9 cellular contexts compared by ENCODE assay signal in the genomic region with DNA sequence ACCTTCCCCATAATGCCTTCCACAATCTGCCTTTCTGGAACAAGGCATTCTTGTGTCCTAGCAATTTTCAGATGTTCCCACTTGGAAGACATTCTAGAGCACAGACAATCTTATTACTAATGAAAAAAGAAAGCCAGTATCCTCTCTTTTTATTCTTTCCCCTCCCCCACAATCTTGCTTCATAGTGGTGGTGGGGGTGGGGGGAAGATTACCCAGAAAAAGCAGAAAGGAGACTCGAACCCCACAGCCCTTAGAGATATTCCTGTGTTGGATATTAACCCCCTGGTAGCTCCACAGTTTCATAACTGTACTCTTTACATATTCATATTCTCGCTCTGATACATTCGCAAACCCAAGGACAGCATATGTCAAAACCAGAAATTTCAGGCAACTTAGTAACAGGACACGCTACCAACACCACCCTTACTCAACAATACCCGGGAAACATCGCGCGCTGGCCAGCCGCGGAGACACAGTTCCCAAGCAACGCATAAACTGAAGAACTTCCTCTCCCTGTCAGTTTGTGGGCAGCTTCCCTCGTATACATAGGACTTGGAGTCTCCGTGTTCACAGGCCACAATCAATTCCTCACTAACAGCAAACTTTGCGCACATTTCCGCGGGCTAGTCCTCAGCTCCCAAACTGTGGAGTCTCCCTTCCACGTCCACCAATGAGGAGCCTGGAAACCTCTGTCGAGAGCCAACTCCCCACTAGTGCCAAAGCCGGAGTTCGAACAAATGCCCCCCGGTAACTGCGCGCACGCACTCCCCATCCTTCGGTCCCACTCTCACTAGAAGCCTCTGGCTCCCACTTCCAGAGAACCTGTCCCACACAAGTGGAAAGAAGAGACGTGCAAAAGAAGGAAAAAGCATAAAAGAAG. TPM values are rescaled to one million over a fixed set of nuclear protein-coding genes. Genes with fewer than 3 reads are reported as not detected.
DNase-seq lines count a peak whose midpoint lies in the region; FAIRE-seq and TF ChIP-seq lines count a peak whose summit lies in the region.
"Had no signal": no experiment of that assay in that cellular context is flagged by ENCODE, and none has a peak within 500 bp of the region (broad histone marks: within the 10 kb centered on the region; RNA-seq: fewer than 3 reads in every experiment).

No MANE protein-coding gene starts in this region.

- H4K20me1 ChIP-seq in SK-N-SH (ENCODE audit: insufficient read depth): no peaks in the 10 kb centered on the region
- H4K20me1 ChIP-seq in keratinocyte (ENCODE audit: control insufficient read depth, extremely low read depth, insufficient read depth, low read length): no peaks in the 10 kb centered on the region

- H3F3A ChIP-seq in SK-N-SH (replicated peaks; ENCODE audit: insufficient read depth): peaks cover 18% of the 10 kb centered on the region

- no peak for TF ChIP-seq RAD21 in SK-N-SH (IDR thresholded peaks at IDR 0.05; ENCODE audit: low read length)

- TF ChIP-seq CTCF in SK-N-SH (IDR thresholded peaks at IDR 0.05): no peak
- no peak for TF ChIP-seq CTCF in keratinocyte (optimal IDR thresholded peaks at IDR 0.05 in 1 of 3, IDR thresholded peaks at IDR 0.05 in 1 of 3, conservative IDR thresholded peaks at IDR 0.05 in 1 of 3; ENCODE audit: extremely low read depth in 1 of 3, insufficient read depth in 2 of 3, low read length in 3 of 3)

- H3K4me1 ChIP-seq in SK-N-SH (ENCODE audit: control insufficient read depth in 1 of 2, insufficient read depth in 2 of 2, low read depth in 1 of 2, low read length in 1 of 2) (peaks cover 6 to 19% of the 10 kb centered on the region in 2 experiments; a peak in 3 of 4 replicates), keratinocyte (ENCODE audit: control insufficient read depth, extremely low read depth, insufficient read depth, low read length) (peaks cover 7% of the 10 kb centered on the region), small intestine (ENCODE audit: control insufficient read depth in 2 of 2, insufficient read depth in 1 of 2, low read depth in 1 of 2, low read length in 1 of 2) (peaks cover 0 to 6% of the 10 kb centered on the region in 2 donors)

- no peak for FAIRE-seq in HTR-8/SVneo (lab: Jason Lieb, UNC)
- no peak for FAIRE-seq in keratinocyte (lab: Jason Lieb, UNC)
- FAIRE-seq in small intestine (lab: Jason Lieb, UNC): no peak
- FAIRE-seq: endometrium had no signal

- peak overlapping the region; percentile 60 to 75 for H3K4me3 ChIP-seq in SK-N-SH (ENCODE audit: low read depth in 2 of 2, low read length in 1 of 2)
- peak overlapping the region; percentile 75 to 90 (median 90) for H3K4me3 ChIP-seq in keratinocyte (ENCODE audit: control insufficient read depth in 2 of 3, extremely low read depth in 1 of 3, insufficient read depth in 2 of 3, low read depth in 1 of 3, low read length in 3 of 3)
- peak overlapping the region; percentile 50 to 72 for H3K4me3 ChIP-seq in small intestine (ENCODE audit: low read depth in 1 of 2, low read length in 2 of 2)

- dilution Hi-C loops in keratinocyte (cut with MboI; ENCODE audit: extremely low pct_ligation_motif_present, low sequenced_read_pairs): no loop called here

- peak overlapping the region; percentile 98 for H3K4me2 ChIP-seq in SK-N-SH
- H3K4me2 ChIP-seq in keratinocyte (ENCODE audit: control insufficient read depth, extremely low read depth, insufficient read depth, low read depth, low read length): peak overlapping the region; percentile 87

- peaks cover 52% of the 10 kb centered on the region for H3K27me3 ChIP-seq in SK-N-SH (ENCODE audit: insufficient read depth)
- peaks cover 5% of the 10 kb centered on the region for H3K27me3 ChIP-seq in keratinocyte (ENCODE audit: control insufficient read depth, extremely low read depth, insufficient read depth, low read length)
- no peaks in the 10 kb centered on the region for H3K27me3 ChIP-seq in small intestine (ENCODE audit: control insufficient read depth in 2 of 2, insufficient read depth in 2 of 2, low read length in 2 of 2)

- H2AFZ ChIP-seq in SK-N-SH (ENCODE audit: low read depth): peak overlapping the region; percentile 83; the same call in 1 of the 2 replicates
- H2AFZ ChIP-seq in keratinocyte (ENCODE audit: control insufficient read depth, low read length): peak overlapping the region; percentile 94

- no peaks in the 10 kb centered on the region for H3K9me2 ChIP-seq in SK-N-SH

- H3K9me3 ChIP-seq in SK-N-SH: no peaks in the 10 kb centered on the region
- no peaks in the 10 kb centered on the region for H3K9me3 ChIP-seq in keratinocyte (ENCODE audit: control insufficient read depth, low read depth, low read length)
- no peaks in the 10 kb centered on the region for H3K9me3 ChIP-seq in small intestine (ENCODE audit: control insufficient read depth, low read depth)

- H3K9me1 ChIP-seq in keratinocyte (ENCODE audit: control insufficient read depth, extremely low read depth, insufficient read depth, low read length): no peaks in the 10 kb centered on the region

- H3K27ac ChIP-seq in SK-N-SH (ENCODE audit: low read depth in 2 of 2, low read length in 1 of 2) (peak overlapping the region in 1 of 2 experiments; percentile 64; a peak in 1 of 4 replicates), keratinocyte (ENCODE audit: control insufficient read depth, insufficient read depth, low read length) (peak overlapping the region; percentile 94), small intestine (ENCODE audit: low read depth in 1 of 2, low read length in 1 of 2) (peak overlapping the region; percentile 28 to 100)

- H3K79me2 ChIP-seq in SK-N-SH (ENCODE audit: insufficient read depth) (no peaks in the 10 kb centered on the region), keratinocyte (ENCODE audit: control insufficient read depth, insufficient read depth, low read length) (no peaks in the 10 kb centered on the region)

- peak overlapping the region; percentile 74; the same call in 1 of the 2 replicates for H3K9ac ChIP-seq in SK-N-SH
- H3K9ac ChIP-seq in keratinocyte (ENCODE audit: control insufficient read depth, extremely low read depth, insufficient read depth, low read length): peak overlapping the region; percentile 93

- CTCF ChIA-PET in SK-N-SH (lab: Yijun Ruan, JAX): interaction anchor here (2.0 kb wide), 1 partner anchor 258 kb away, joined by 11 read pairs; no protein-coding TSS in a partner anchor

- WGBS in SK-N-SH (ENCODE audit: low lambda C conversion rate): 9% methylated on average over 22 of the region's 26 CpGs
- 1 to 2% (median 1%) methylated on average over 26 of the region's 26 CpGs for WGBS in small intestine, 3 donors

- H3K36me3 ChIP-seq in SK-N-SH (replicated peaks in 1 of 2; ENCODE audit: control insufficient read depth in 1 of 2, insufficient read depth in 2 of 2, low read length in 1 of 2) (no peaks in the 10 kb centered on the region), keratinocyte (ENCODE audit: control insufficient read depth in 2 of 2, extremely low read depth in 1 of 2, insufficient read depth in 2 of 2, low read length in 2 of 2) (no peaks in the 10 kb centered on the region), small intestine (ENCODE audit: control insufficient read depth in 2 of 2, insufficient read depth in 2 of 2, low read length in 2 of 2) (no peaks in the 10 kb centered on the region)

- POLR2A ChIA-PET in SK-N-SH (lab: Yijun Ruan, JAX): no interaction called here

- DNase-seq in NCI-H1436 (lab: John Stamatoyannopoulos, UW): peak; percentile 6
- DNase-seq in NCI-H1436 treated with DMSO at 0.1 percent for 48 hours (lab: John Stamatoyannopoulos, UW): no peak
- DNase-seq in HTR-8/SVneo (ENCODE audit: insufficient read length, low spot score): peak; percentile 49
- DNase-seq in SK-N-SH: peak; percentile 34
- peak; percentile 60 for DNase-seq in cerebellar cortex (ENCODE audit: low spot score)
- no peak for DNase-seq in keratinocyte (ENCODE audit: low read depth, low spot score)
- DNase-seq in small intestine: peak; percentile 66
- no peak for DNase-seq in DMS114 treated with DMSO at 0.1 percent for 48 hours (lab: John Stamatoyannopoulos, UW; ENCODE audit: unreplicated experiment)

- TF ChIP-seq EP300 in SK-N-SH (IDR thresholded peaks at IDR 0.05; ENCODE audit: borderline replicate concordance in 1 of 2, low read depth in 1 of 2, low read length in 1 of 2): no peak

TF ChIP-seq in SK-N-SH, 30 proteins besides CTCF, POLR2A, EP300 and RAD21 (continues in another document):
- no peak for TF ChIP-seq CHD2 (IDR thresholded peaks at IDR 0.05; ENCODE audit: low read length, partially characterized antibody)
- TF ChIP-seq RXRA (IDR thresholded peaks at IDR 0.05; ENCODE audit: borderline replicate concordance, low read depth): no peak
- no peak for TF ChIP-seq SIN3A (IDR thresholded peaks at IDR 0.05; ENCODE audit: borderline replicate concordance, low read depth, low read length)
- no peak for TF ChIP-seq POLR2AphosphoS5 (IDR thresholded peaks at IDR 0.05; ENCODE audit: low read depth, low read length)
- no peak for TF ChIP-seq TEAD4 (IDR thresholded peaks at IDR 0.05; ENCODE audit: borderline replicate concordance, insufficient read depth)
- no peak for TF ChIP-seq FOXM1 (IDR thresholded peaks at IDR 0.05; ENCODE audit: low read depth)
- no peak for TF ChIP-seq FOXJ3 (CRISPR knock-in tag; IDR thresholded peaks at IDR 0.05)
- no peak for TF ChIP-seq GATA2 (CRISPR knock-in tag; IDR thresholded peaks at IDR 0.05)
- TF ChIP-seq GABPA (IDR thresholded peaks at IDR 0.05; ENCODE audit: low read depth): no peak
- TF ChIP-seq MEF2A (IDR thresholded peaks at IDR 0.05; ENCODE audit: borderline replicate concordance, low read depth): no peak

RNA-seq across cellular contexts. Expression of gene NR4A2, which starts 0.7 kb away (rescaled TPM):
- polyA plus RNA-seq in SK-N-SH (2012; rRNA removed): 13.9 and 16.2 TPM in 2 replicates
- 4.2 and 9.1 TPM in 2 replicates for polyA plus RNA-seq in SK-N-SH (2012; cell fraction: cytosol; rRNA removed)
- polyA plus RNA-seq in SK-N-SH (2012; cell fraction: nucleus; rRNA removed): 56.6 and 90.7 TPM in 2 replicates
- 0.15 to 4.5 TPM (median 3.0 TPM) in 3 replicates for polyA plus RNA-seq in keratinocyte
- 1.3 TPM for polyA plus RNA-seq in keratinocyte (2011; ENCODE audit: low read depth)
- polyA plus RNA-seq in keratinocyte (2011; cell fraction: cytosol; rRNA removed): 1.3 and 1.7 TPM in 2 replicates
- polyA plus RNA-seq in keratinocyte (2011; cell fraction: nucleus; rRNA removed): 37.4 and 49.8 TPM in 2 replicates
- 0.24 and 1.8 TPM in 2 replicates for polyA plus RNA-seq in keratinocyte (2012; ENCODE audit: low replicate concordance)
- 0.43 to 10.5 TPM (median 7.9 TPM) in 3 replicates for polyA minus RNA-seq in keratinocyte
- 1.5 TPM for polyA minus RNA-seq in keratinocyte (2011; cell fraction: cytosol; rRNA and poly(A)+ RNA removed)
- 22.5 and 23.8 TPM in 2 replicates for polyA minus RNA-seq in keratinocyte (2011; cell fraction: nucleus; rRNA and poly(A)+ RNA removed)
- 1 to 10 TPM; 1.3 to 5.7 (median 1.6) TPM for polyA plus RNA-seq in small intestine

Comparison
In these comparisons a context has a peak if more than half of its experiments do, and no peak if none do; other contexts are left out.
1. DNase-seq: peak in NCI-H1436 (single experiment), HTR-8/SVneo (single experiment), SK-N-SH (single experiment), cerebellar cortex (single experiment) and small intestine (single experiment); none in NCI-H1436 treated with DMSO at 0.1 percent for 48 hours (single experiment), keratinocyte (single experiment) and DMS114 treated with DMSO at 0.1 percent for 48 hours (single experiment).
2. Peak in every context shown above with its lines, with median percentiles within 50 percentile points of each other: H3K4me3 ChIP-seq.